ENCODE assay signal across 8 cellular contexts in the genomic region with DNA sequence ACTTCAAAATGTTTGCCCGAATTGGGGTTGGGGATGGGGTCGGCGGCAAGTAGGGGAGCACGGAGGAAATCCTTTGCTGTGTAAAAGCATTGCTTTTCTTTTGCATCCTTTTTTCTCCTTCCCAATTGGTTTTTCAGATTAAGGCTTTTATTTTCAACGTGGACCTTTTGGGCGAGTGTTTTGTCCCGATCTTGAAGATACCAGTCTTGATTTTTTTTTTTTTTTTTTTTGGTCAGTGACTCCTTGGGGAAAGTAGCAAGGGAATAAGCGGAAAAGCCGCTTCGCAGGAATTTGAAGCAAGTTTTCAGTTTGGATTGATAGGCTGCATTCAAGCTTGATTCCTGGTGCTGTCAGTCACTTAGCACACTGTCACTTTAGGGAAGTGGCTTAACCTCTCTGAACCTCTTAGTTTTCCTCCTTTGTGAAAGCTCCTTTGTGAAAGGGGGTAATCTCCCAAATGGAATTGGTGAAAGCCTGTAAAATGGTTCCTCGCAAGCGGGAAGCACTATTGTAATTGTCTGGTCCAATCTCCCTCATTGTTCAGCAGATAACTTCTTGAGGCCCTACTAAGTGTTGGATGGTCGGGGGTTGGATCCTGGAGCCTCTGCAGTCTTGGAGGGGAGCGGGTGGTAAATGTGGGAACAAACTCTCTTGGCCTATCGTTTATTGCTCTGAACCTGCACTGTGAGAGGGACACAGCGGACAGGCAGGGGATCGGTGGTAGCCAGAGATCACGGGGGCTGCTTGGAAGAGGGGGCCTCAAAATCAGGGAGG. TPM values are rescaled to one million over a fixed set of nuclear protein-coding genes. Genes with fewer than 3 reads are reported as not detected.
DNase-seq lines count a peak whose midpoint lies in the region; ATAC-seq and TF ChIP-seq lines count a peak whose summit lies in the region.

No MANE protein-coding gene starts in this region.

- peaks cover 24% of the 10 kb centered on the region for H3K4me1 Mint-ChIP-seq in type B pancreatic cell (ENCODE audit: unreplicated experiment)

- H3K27ac ChIP-seq in HUES64 (ENCODE audit: low read depth, low read length) (peak overlapping the region; percentile 94), angular gyrus (ENCODE audit: low read depth, low read length) (peak overlapping the region; percentile 80)

- intact Hi-C loops in lower leg skin (cut with DNase I; ENCODE audit: low total_unique reads): no loop called here

- POLR2A ChIA-PET in BJ (lab: Charles Lee): no interaction called here

- 0 out of 2 replicates have a peak, but pooled peaks cover 4% of the 10 kb centered on the region for H3K4me1 ChIP-seq in HUES64 (ENCODE audit: insufficient read depth, low read length)

- H3K36me3 Mint-ChIP-seq in type B pancreatic cell: peaks cover 12% of the 10 kb centered on the region

- no peaks in the 10 kb centered on the region for H3K9me3 ChIP-seq in HUES64 (ENCODE audit: insufficient read depth, low read depth, low read length)

- no peaks in the 10 kb centered on the region for H3K27me3 Mint-ChIP-seq in type B pancreatic cell

- DNase-seq in BJ (ENCODE audit: low read depth) (no peak), lower leg skin (ENCODE audit: low spot score in 2 of 2) (no peak), type B pancreatic cell (ENCODE audit: extremely low spot score, unreplicated experiment) (no peak), NCI-H345 treated with DMSO at 0.1 percent for 48 hours (lab: John Stamatoyannopoulos, UW; ENCODE audit: unreplicated experiment) (no peak), ureter (ENCODE audit: low spot score) (no peak)

- 24% methylated on average over 18 of the region's 18 CpGs for WGBS in HUES64
- WGBS in lower leg skin, 2 donors: 26 to 30% methylated on average over 18 of the region's 18 CpGs

- H3K36me3 ChIP-seq in BJ (ENCODE audit: control insufficient read depth, insufficient read depth, low read length) (no peaks in the 10 kb centered on the region), HUES64 (ENCODE audit: insufficient read depth, low read length) (no peaks in the 10 kb centered on the region; the same call in 1 of the 2 replicates)

- peak overlapping the region; percentile 96 for H3K4me3 Mint-ChIP-seq in type B pancreatic cell

- no peak for ATAC-seq in HG02840 (IDR thresholded peaks at IDR 0.05; ENCODE audit: low FRiP score, unreplicated experiment)

- CTCF ChIA-PET in BJ (lab: Yijun Ruan, JAX): interaction anchor here (1.2 to 5.2 kb wide), 3 partner anchors 14 to 21 kb away, joined by 3 to 24 read pairs (median 5); no protein-coding TSS in a partner anchor

- H3K27ac Mint-ChIP-seq in type B pancreatic cell: peak overlapping the region; percentile 94

- H3K4me3 ChIP-seq in BJ (ENCODE audit: low read depth, low read length): peak overlapping the region; percentile 71
- peak overlapping the region; percentile 100 for H3K4me3 ChIP-seq in HUES64 (ENCODE audit: low read length)
- H3K4me3 ChIP-seq in lower leg skin (ENCODE audit: low read depth, poor library complexity, severe bottlenecking): peak overlapping the region; percentile 86

- peak overlapping the region; percentile 99 for H3K9ac ChIP-seq in HUES64 (ENCODE audit: low read depth, low read length)

- no peaks in the 10 kb centered on the region for H3K9me3 Mint-ChIP-seq in type B pancreatic cell

- TF ChIP-seq CTCF in BJ (IDR thresholded peaks at IDR 0.05; ENCODE audit: insufficient read depth, low read depth, low read length) (no peak), lower leg skin (IDR thresholded peaks at IDR 0.05) (no peak), type B pancreatic cell (conservative IDR thresholded peaks at IDR 0.05) (no peak)

- TF ChIP-seq POLR2A in lower leg skin (IDR thresholded peaks at IDR 0.05): no peak

- no peaks in the 10 kb centered on the region for H3K27me3 ChIP-seq in BJ (ENCODE audit: control insufficient read depth, insufficient read depth, low read length)
- H3K27me3 ChIP-seq in HUES64 (ENCODE audit: insufficient read depth, low read length): no peaks in the 10 kb centered on the region

RNA-seq across cellular contexts. Expression of a gene that starts 1.1 kb away (rescaled TPM):
- 25.2 and 46.3 TPM in 2 replicates for polyA plus RNA-seq in BJ (2011; rRNA removed)
- polyA minus RNA-seq in BJ (2011; rRNA and poly(A)+ RNA removed): 90.3 and 113 TPM in 2 replicates
- polyA plus RNA-seq in HUES64 (2013, experiment 1 of 2): 172 TPM
- 181 TPM for polyA plus RNA-seq in HUES64 (2013, experiment 2 of 2)
- total RNA-seq in lower leg skin (100 to 1,000 TPM in 1 of 4 donors, 10 to 100 TPM in 3; 78.4 to 115 (median 81.7) TPM), type B pancreatic cell (ENCODE audit: low replicate concordance) (182 and 244 TPM in 2 replicates), ureter (140 TPM)

RNA-seq across cellular contexts. Expression of a gene that starts 33.3 kb away (rescaled TPM):
- polyA plus RNA-seq in BJ (2011; rRNA removed): 6.7 and 9.1 TPM in 2 replicates
- 4.6 and 5.5 TPM in 2 replicates for polyA minus RNA-seq in BJ (2011; rRNA and poly(A)+ RNA removed)
- 16.0 TPM for polyA plus RNA-seq in HUES64 (2013, experiment 1 of 2)
- 15.5 TPM for polyA plus RNA-seq in HUES64 (2013, experiment 2 of 2)
- total RNA-seq in lower leg skin (10 to 100 TPM; 39.6 to 53.2 (median 49.8) TPM), type B pancreatic cell (ENCODE audit: low replicate concordance) (31.8 and 33.7 TPM in 2 replicates), ureter (17.2 TPM)

RNA-seq across cellular contexts. Expression of a gene that starts 33.5 kb away (rescaled TPM):
- polyA plus RNA-seq in BJ (2011; rRNA removed): 79.3 and 138 TPM in 2 replicates
- polyA minus RNA-seq in BJ (2011; rRNA and poly(A)+ RNA removed): 73.8 and 112 TPM in 2 replicates
- polyA plus RNA-seq in HUES64 (2013, experiment 1 of 2): 28.6 TPM
- 32.5 TPM for polyA plus RNA-seq in HUES64 (2013, experiment 2 of 2)
- total RNA-seq in lower leg skin (10 to 100 TPM; 38.4 to 55.3 (median 47.8) TPM), type B pancreatic cell (ENCODE audit: low replicate concordance) (58.5 and 124 TPM in 2 replicates), ureter (60.9 TPM)
